9 cellular contexts compared by ENCODE assay signal in genomic region chr4:64713256-64713840, GRCh38.
DNase-seq lines count a peak whose midpoint lies in the region; ATAC-seq, FAIRE-seq and TF ChIP-seq lines count a peak whose summit lies in the region.
"Had no signal": no experiment of that assay in that cellular context is flagged by ENCODE, and none has a peak within 500 bp of the region (broad histone marks: within the 10 kb centered on the region; RNA-seq: fewer than 3 reads in every experiment).

No MANE protein-coding gene starts in this region.

- H3K27me3 Mint-ChIP-seq in activated T-helper 17 cell treated with anti-CD3 and anti-CD28 coated beads, Interleukin-2, amount 50 U/mL, for 72 hours, result no peaks in the 10 kb centered on the region

- ATAC-seq in GM18498 (IDR thresholded peaks at IDR 0.05; ENCODE audit: unreplicated experiment) (peak; percentile 77), HG03095 (IDR thresholded peaks at IDR 0.05; ENCODE audit: unreplicated experiment) (peak; percentile 68)
- ATAC-seq in activated T-helper 17 cell treated with anti-CD3 and anti-CD28 coated beads, Interleukin-2, amount 50 U/mL, for 72 hours (replicated peaks), result no peak

- no peaks in the 10 kb centered on the region for H3K9me2 ChIP-seq in PC-9 (ENCODE audit: insufficient read depth)

- H3K9me3 Mint-ChIP-seq in activated T-helper 17 cell treated with anti-CD3 and anti-CD28 coated beads, Interleukin-2, amount 50 U/mL, for 72 hours, result no peaks in the 10 kb centered on the region

- H3K4me3 Mint-ChIP-seq in activated T-helper 17 cell treated with anti-CD3 and anti-CD28 coated beads, Interleukin-2, amount 50 U/mL, for 72 hours, result no peak overlapping the region

- peak; percentile 48 for DNase-seq in ACHN
- no peak for DNase-seq in PC-9
- DNase-seq in frontal cortex (ENCODE audit: low spot score in 2 of 2), result no peak
- no peak for DNase-seq in NK-92 treated with Interleukin-12 subunit alpha and Interleukin-12 subunit beta, amount 100 ng/mL, for 24 hours (lab: John Stamatoyannopoulos, UW)
- no peak for DNase-seq in NOMO-1 treated with dmso at 0.1 percent for 144 hours (lab: John Stamatoyannopoulos, UW; ENCODE audit: unreplicated experiment)

- H3K27ac ChIP-seq in PC-9, result no peak overlapping the region
- H3K27ac ChIP-seq: epithelial cell of prostate had no signal

- no peaks in the 10 kb centered on the region for H3K9me3 ChIP-seq in PC-9 (ENCODE audit: insufficient read depth, low read depth)

- no peaks in the 10 kb centered on the region for H3K27me3 ChIP-seq in PC-9 (ENCODE audit: insufficient read depth, low read depth)

- CTCF ChIA-PET in PC-9 (lab: Charles Lee), result no interaction called here

- no peaks in the 10 kb centered on the region for H3F3A ChIP-seq in PC-9 (ENCODE audit: insufficient read depth, low read depth)

- no peaks in the 10 kb centered on the region for H3K79me2 ChIP-seq in PC-9 (ENCODE audit: low read depth)

- H3K4me1 ChIP-seq in PC-9 (replicated peaks; ENCODE audit: insufficient read depth), result no peaks in the 10 kb centered on the region

- H3K4me1 Mint-ChIP-seq in activated T-helper 17 cell treated with anti-CD3 and anti-CD28 coated beads, Interleukin-2, amount 50 U/mL, for 72 hours, result no peaks in the 10 kb centered on the region

- intact Hi-C loops in PC-9 (cut with micrococcal nuclease; ENCODE audit: unreplicated experiment), result no loop called here

- POLR2A ChIA-PET in PC-9 (lab: Charles Lee; ENCODE audit: unreplicated experiment), result no interaction called here

- in situ Hi-C loops in ACHN (cut with HindIII; ENCODE audit: low pct_ligation_motif_present, low pct_unique_long_range_greater_than_20kb, low sequenced_read_pairs), result no loop called here

- H3K4me3 ChIP-seq in PC-9, result no peak overlapping the region

- no peaks in the 10 kb centered on the region for H3K36me3 Mint-ChIP-seq in activated T-helper 17 cell treated with anti-CD3 and anti-CD28 coated beads, Interleukin-2, amount 50 U/mL, for 72 hours (ENCODE audit: low read depth)

- H4K20me1 ChIP-seq in PC-9 (ENCODE audit: insufficient read depth), result no peaks in the 10 kb centered on the region

- no peak overlapping the region for H3K4me2 ChIP-seq in PC-9

- H3K36me3 ChIP-seq in PC-9 (ENCODE audit: low read depth), result no peaks in the 10 kb centered on the region

- no peak overlapping the region for H2AFZ ChIP-seq in PC-9

- peak; percentile 63 for TF ChIP-seq CTCF in PC-9 (conservative IDR thresholded peaks at IDR 0.05)

- no peak overlapping the region for H3K27ac Mint-ChIP-seq in activated T-helper 17 cell treated with anti-CD3 and anti-CD28 coated beads, Interleukin-2, amount 50 U/mL, for 72 hours

- FAIRE-seq in frontal cortex (lab: Jason Lieb, UNC), result peak; percentile 70

- BruUV-seq in PC-9 (replicated peaks; lab: Mats Ljungman, UMichigan), result no TSS peak
